1 cellular context compared by ENCODE assay signal in the genomic region with DNA sequence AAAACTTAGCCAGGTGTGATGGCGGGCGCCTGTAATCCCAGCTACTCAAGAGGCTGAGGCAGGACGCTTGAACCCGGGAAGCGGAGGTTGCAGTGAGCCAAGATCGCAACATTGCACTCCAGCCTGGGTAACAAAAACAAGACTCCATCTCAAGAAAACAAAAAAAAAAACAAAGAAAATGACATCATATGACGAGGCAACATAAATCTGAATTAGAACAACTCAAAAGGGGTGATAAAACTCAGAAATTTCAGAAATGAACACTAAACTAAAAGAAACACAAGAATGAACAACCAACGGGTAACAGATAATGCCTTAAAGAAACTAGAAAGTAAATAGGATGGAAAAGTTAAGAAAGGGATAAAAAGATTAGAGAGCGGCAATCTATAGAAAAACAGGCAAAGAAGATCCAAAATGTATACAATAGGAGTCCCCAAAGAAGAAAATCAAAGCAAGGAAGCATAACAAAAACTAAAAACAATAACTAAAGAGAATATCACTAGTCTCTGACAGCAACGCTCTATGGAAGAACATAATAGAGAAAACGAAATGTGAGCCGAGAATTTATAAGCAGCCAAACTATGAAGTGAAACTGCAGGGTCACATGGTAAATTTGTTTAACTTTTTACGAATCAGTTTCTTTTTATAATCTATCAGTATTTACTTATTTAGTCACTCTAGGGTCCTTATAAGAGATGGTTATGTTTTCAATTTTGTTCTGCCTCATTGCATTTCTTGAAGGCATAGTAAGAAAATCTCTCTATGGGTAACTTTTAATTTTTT.
TF ChIP-seq lines count a peak whose summit lies in the region.

No MANE protein-coding gene starts in this region.

TF ChIP-seq in HEK293, 187 proteins besides CTCF, POLR2A, EP300 and RAD21:
- TF ChIP-seq ZNF639 (tag by site-specific recombination; IDR thresholded peaks at IDR 0.05): peak; percentile 55; the same call in 1 of the 2 replicates
- no peak for TF ChIP-seq BCL6B (tag by site-specific recombination; IDR thresholded peaks at IDR 0.05)
- TF ChIP-seq ZNF626 (tag by site-specific recombination; IDR thresholded peaks at IDR 0.05): peak; percentile 46; the same call in 1 of the 2 replicates
- TF ChIP-seq, protein P1, sequence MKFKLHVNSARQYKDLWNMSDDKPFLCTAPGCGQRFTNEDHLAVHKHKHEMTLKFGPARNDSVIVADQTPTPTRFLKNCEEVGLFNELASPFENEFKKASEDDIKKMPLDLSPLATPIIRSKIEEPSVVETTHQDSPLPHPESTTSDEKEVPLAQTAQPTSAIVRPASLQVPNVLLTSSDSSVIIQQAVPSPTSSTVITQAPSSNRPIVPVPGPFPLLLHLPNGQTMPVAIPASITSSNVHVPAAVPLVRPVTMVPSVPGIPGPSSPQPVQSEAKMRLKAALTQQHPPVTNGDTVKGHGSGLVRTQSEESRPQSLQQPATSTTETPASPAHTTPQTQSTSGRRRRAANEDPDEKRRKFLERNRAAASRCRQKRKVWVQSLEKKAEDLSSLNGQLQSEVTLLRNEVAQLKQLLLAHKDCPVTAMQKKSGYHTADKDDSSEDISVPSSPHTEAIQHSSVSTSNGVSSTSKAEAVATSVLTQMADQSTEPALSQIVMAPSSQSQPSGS (tag by site-specific recombination; IDR thresholded peaks at IDR 0.05; ENCODE audit: low read depth): peak; percentile 76; the same call in 1 of the 2 replicates
- TF ChIP-seq, protein P2, sequence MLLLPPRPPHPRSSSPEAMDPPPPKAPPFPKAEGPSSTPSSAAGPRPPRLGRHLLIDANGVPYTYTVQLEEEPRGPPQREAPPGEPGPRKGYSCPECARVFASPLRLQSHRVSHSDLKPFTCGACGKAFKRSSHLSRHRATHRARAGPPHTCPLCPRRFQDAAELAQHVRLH (tag by site-specific recombination; IDR thresholded peaks at IDR 0.05): 0 out of 2 replicates have a peak, but pooled peaks have one; percentile 12
- TF ChIP-seq KLF8 (tag by site-specific recombination; IDR thresholded peaks at IDR 0.05): peak; percentile 63
- no peak for TF ChIP-seq ELK4 (IDR thresholded peaks at IDR 0.05; ENCODE audit: borderline replicate concordance, low read depth, low read length)
- TF ChIP-seq, protein P3, sequence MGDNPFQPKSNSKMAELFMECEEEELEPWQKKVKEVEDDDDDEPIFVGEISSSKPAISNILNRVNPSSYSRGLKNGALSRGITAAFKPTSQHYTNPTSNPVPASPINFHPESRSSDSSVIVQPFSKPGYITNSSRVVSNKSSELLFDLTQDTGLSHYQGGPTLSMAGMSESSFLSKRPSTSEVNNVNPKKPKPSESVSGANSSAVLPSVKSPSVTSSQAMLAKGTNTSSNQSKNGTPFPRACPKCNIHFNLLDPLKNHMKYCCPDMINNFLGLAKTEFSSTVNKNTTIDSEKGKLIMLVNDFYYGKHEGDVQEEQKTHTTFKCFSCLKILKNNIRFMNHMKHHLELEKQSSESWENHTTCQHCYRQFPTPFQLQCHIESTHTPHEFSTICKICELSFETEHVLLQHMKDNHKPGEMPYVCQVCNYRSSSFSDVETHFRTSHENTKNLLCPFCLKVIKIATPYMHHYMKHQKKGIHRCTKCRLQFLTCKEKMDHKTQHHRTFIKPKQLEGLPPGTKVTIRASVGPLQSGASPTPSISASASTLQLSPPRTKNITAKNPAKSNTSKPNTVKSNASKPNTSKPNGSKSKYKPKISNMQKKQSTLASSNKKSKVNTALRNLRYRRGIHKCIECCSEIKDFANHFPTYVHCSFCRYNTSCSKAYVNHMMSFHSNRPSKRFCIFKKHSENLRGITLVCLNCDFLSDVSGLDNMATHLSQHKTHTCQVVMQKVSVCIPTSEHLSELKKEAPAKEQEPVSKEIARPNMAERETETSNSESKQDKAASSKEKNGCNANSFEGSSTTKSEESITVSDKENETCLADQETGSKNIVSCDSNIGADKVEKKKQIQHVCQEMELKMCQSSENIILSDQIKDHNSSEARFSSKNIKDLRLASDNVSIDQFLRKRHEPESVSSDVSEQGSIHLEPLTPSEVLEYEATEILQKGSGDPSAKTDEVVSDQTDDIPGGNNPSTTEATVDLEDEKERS (tag by site-specific recombination; IDR thresholded peaks at IDR 0.05): peak; percentile 64; the same call in 1 of the 2 replicates
- TF ChIP-seq GFI1B (tag by site-specific recombination; IDR thresholded peaks at IDR 0.05): 0 out of 2 replicates have a peak, but pooled peaks have one; percentile 14
- peak; percentile 24; the same call in 1 of the 2 replicates for TF ChIP-seq ZNF324 (tag by site-specific recombination; IDR thresholded peaks at IDR 0.05)
- TF ChIP-seq ZNF138 (tag by site-specific recombination; IDR thresholded peaks at IDR 0.05; ENCODE audit: borderline replicate concordance): no peak
- TF ChIP-seq ZNF610 (tag by site-specific recombination; IDR thresholded peaks at IDR 0.05; ENCODE audit: borderline replicate concordance): peak; percentile 100
- no peak for TF ChIP-seq ZNF555 (tag by site-specific recombination; conservative IDR thresholded peaks at IDR 0.05)
- peak; percentile 100 for TF ChIP-seq ZNF133 (tag by site-specific recombination; IDR thresholded peaks at IDR 0.05)
- peak; percentile 70; the same call in 1 of the 2 replicates for TF ChIP-seq ZNF558 (tag by site-specific recombination; IDR thresholded peaks at IDR 0.05)
- TF ChIP-seq ZNF629 (tag by site-specific recombination; IDR thresholded peaks at IDR 0.05): peak; percentile 24; the same call in 1 of the 2 replicates
- peak; percentile 59; the same call in 1 of the 2 replicates for TF ChIP-seq PRDM1 (tag by site-specific recombination; IDR thresholded peaks at IDR 0.05)
- peak; percentile 85 for TF ChIP-seq SETDB1 (IDR thresholded peaks at IDR 0.05; ENCODE audit: insufficient read length, low read length)
